Comparison of ENCODE assay signal across 1 cellular context in the genomic region with DNA sequence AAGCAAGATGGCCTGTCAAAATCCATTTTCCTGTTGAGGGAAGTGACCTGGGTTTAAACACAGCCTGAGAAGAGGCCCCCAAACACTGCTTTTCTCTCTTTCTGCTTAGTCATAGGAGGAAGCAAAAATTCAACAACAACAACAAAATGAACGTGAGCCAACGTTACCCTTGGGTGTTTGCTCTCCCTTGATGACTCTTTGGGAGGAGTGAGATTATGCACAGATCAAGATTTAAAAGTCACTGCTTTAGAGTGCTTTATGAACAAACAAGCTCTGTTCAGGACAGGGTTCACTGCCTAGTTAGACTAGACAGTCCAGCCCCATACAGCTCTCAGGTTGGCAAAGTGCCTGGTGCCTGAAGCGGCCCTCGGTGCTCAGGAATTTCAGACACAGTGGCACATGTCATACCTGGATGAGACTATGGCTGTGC.
TF ChIP-seq lines count a peak whose summit lies in the region.

No MANE protein-coding gene starts in this region.

TF ChIP-seq in GM12878, 131 proteins besides CTCF, POLR2A, EP300 and RAD21:
- TF ChIP-seq, protein P1, sequence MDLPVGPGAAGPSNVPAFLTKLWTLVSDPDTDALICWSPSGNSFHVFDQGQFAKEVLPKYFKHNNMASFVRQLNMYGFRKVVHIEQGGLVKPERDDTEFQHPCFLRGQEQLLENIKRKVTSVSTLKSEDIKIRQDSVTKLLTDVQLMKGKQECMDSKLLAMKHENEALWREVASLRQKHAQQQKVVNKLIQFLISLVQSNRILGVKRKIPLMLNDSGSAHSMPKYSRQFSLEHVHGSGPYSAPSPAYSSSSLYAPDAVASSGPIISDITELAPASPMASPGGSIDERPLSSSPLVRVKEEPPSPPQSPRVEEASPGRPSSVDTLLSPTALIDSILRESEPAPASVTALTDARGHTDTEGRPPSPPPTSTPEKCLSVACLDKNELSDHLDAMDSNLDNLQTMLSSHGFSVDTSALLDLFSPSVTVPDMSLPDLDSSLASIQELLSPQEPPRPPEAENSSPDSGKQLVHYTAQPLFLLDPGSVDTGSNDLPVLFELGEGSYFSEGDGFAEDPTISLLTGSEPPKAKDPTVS (IDR thresholded peaks at IDR 0.05; ENCODE audit: low read depth, low read length): no peak
- TF ChIP-seq, protein P2, sequence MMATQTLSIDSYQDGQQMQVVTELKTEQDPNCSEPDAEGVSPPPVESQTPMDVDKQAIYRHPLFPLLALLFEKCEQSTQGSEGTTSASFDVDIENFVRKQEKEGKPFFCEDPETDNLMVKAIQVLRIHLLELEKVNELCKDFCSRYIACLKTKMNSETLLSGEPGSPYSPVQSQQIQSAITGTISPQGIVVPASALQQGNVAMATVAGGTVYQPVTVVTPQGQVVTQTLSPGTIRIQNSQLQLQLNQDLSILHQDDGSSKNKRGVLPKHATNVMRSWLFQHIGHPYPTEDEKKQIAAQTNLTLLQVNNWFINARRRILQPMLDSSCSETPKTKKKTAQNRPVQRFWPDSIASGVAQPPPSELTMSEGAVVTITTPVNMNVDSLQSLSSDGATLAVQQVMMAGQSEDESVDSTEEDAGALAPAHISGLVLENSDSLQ (IDR thresholded peaks at IDR 0.05): no peak
- TF ChIP-seq TARDBP (IDR thresholded peaks at IDR 0.05; ENCODE audit: borderline replicate concordance): no peak
- no peak for TF ChIP-seq ZNF24 (IDR thresholded peaks at IDR 0.05)
- no peak for TF ChIP-seq NFIC (IDR thresholded peaks at IDR 0.05; ENCODE audit: low read depth, low read length)
- no peak for TF ChIP-seq RAD51 (IDR thresholded peaks at IDR 0.05)
- no peak for TF ChIP-seq ESRRA (IDR thresholded peaks at IDR 0.05; ENCODE audit: low read length)
- no peak for TF ChIP-seq STAT3 (IDR thresholded peaks at IDR 0.05; ENCODE audit: low read depth, low read length)
- TF ChIP-seq, protein P3, sequence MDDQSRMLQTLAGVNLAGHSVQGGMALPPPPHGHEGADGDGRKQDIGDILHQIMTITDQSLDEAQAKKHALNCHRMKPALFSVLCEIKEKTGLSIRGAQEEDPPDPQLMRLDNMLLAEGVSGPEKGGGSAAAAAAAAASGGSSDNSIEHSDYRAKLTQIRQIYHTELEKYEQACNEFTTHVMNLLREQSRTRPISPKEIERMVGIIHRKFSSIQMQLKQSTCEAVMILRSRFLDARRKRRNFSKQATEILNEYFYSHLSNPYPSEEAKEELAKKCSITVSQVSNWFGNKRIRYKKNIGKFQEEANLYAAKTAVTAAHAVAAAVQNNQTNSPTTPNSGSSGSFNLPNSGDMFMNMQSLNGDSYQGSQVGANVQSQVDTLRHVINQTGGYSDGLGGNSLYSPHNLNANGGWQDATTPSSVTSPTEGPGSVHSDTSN (IDR thresholded peaks at IDR 0.05; ENCODE audit: insufficient replicate concordance, low read depth, low read length): no peak
- no peak for TF ChIP-seq NBN (IDR thresholded peaks at IDR 0.05)
